Comparison of ENCODE assay signal across 1 cellular context in genomic region chr5:7850533-7851239, GRCh38.
TF ChIP-seq lines count a peak whose summit lies in the region.

TSS of gene CFAP90 (minus strand) at chr5:7851133. CDS start at chr5:7851021, 112 bp downstream.

TF ChIP-seq in SK-N-SH treated with all-trans-retinoic acid at 6 μM for 48 hours, 23 proteins besides CTCF, POLR2A, EP300 and RAD21 (continued from another document):
- TF ChIP-seq CREB5 (CRISPR knock-in tag; IDR thresholded peaks at IDR 0.05; ENCODE audit: low read depth) (no peak), ARNTL (CRISPR knock-in tag; IDR thresholded peaks at IDR 0.05; ENCODE audit: borderline replicate concordance, low read depth) (no peak), ZFP3 (CRISPR knock-in tag; IDR thresholded peaks at IDR 0.05) (no peak), SNAI2 (CRISPR knock-in tag; IDR thresholded peaks at IDR 0.05) (no peak), OSR1 (CRISPR knock-in tag; IDR thresholded peaks at IDR 0.05) (no peak), CSDC2 (CRISPR knock-in tag; IDR thresholded peaks at IDR 0.05) (no peak), CSRNP3 (CRISPR knock-in tag; IDR thresholded peaks at IDR 0.05) (no peak), TOX (CRISPR knock-in tag; IDR thresholded peaks at IDR 0.05; ENCODE audit: borderline replicate concordance) (no peak)
